Comparison of ENCODE assay signal across 9 cellular contexts in genomic region chr17:31696184-31696602, GRCh38.
DNase-seq lines count a peak whose midpoint lies in the region; ATAC-seq, FAIRE-seq and TF ChIP-seq lines count a peak whose summit lies in the region.
"Had no signal": no experiment of that assay in that cellular context is flagged by ENCODE, and none has a peak within 500 bp of the region (broad histone marks: within the 10 kb centered on the region; RNA-seq: fewer than 3 reads in every experiment).

No MANE protein-coding gene starts in this region.

- intact Hi-C loops in cardiac septum (cut with DNase I) = loop anchor here (1.0 to 5.0 kb wide), 4 partner anchors 42 to 146 kb away; no protein-coding TSS in a partner anchor

- H3K4me2 ChIP-seq in trophoblast cell (ENCODE audit: low read length) = peak overlapping the region; percentile 40
- H3K4me2 ChIP-seq in Karpas-422 (ENCODE audit: low read depth, low read length, poor library complexity, severe bottlenecking) = no peak overlapping the region

- H2AK5ac ChIP-seq in trophoblast cell (ENCODE audit: low read length) = no peak overlapping the region

- H3K9ac ChIP-seq in trophoblast cell (ENCODE audit: low read length) = no peak overlapping the region
- no peak overlapping the region for H3K9ac ChIP-seq in Karpas-422 (ENCODE audit: low read length)

- H2AFZ ChIP-seq in trophoblast cell (ENCODE audit: insufficient read depth, low read length, poor library complexity) (no peak overlapping the region), Karpas-422 (ENCODE audit: low read length) (no peak overlapping the region)

- no peak overlapping the region for H4K8ac ChIP-seq in trophoblast cell (ENCODE audit: low read depth, low read length)

- H3K36me3 ChIP-seq in BJ (ENCODE audit: control insufficient read depth, insufficient read depth, low read length) (no peaks in the 10 kb centered on the region), trophoblast cell (ENCODE audit: control insufficient read depth in 1 of 2, insufficient read depth in 2 of 2, low read length in 2 of 2) (no peaks in the 10 kb centered on the region), Karpas-422 (ENCODE audit: insufficient read depth, low read length) (no peaks in the 10 kb centered on the region)

- TF ChIP-seq CTCF in BJ (IDR thresholded peaks at IDR 0.05; ENCODE audit: insufficient read depth, low read depth, low read length) = peak; percentile 46

- WGBS in trophoblast cell (ENCODE audit: extremely low coverage, insufficient coverage, insufficient read length) = no CpG with 5 or more reads among the region's 12 CpGs

- peaks cover 17% of the 10 kb centered on the region for H3K79me1 ChIP-seq in trophoblast cell (ENCODE audit: low read length)

- TF ChIP-seq POLR2A in H54 (IDR thresholded peaks at IDR 0.05; ENCODE audit: low read depth, low read length) = no peak

- H4K12ac ChIP-seq in trophoblast cell (ENCODE audit: low read depth, low read length) = no peak overlapping the region

- H4K91ac ChIP-seq in trophoblast cell (ENCODE audit: low read depth, low read length) = peak overlapping the region; percentile 71

- no peak for FAIRE-seq in H54 (lab: Jason Lieb, UNC)
- FAIRE-seq: endometrium had no signal

- H4K20me1 ChIP-seq in Karpas-422 (ENCODE audit: insufficient read depth, low read depth, low read length) = no peaks in the 10 kb centered on the region

- ATAC-seq in GM18517 (IDR thresholded peaks at IDR 0.05; ENCODE audit: unreplicated experiment) (no peak), GM18498 (IDR thresholded peaks at IDR 0.05; ENCODE audit: unreplicated experiment) (no peak)

- no peak overlapping the region for H3K23ac ChIP-seq in trophoblast cell (ENCODE audit: low read length)

- no peaks in the 10 kb centered on the region for H3K79me2 ChIP-seq in trophoblast cell (ENCODE audit: control insufficient read depth, insufficient read depth, low read length, poor library complexity)
- H3K79me2 ChIP-seq in Karpas-422 (ENCODE audit: low read length) = no peaks in the 10 kb centered on the region

- H3K9me3 ChIP-seq in trophoblast cell (ENCODE audit: insufficient read depth, low read depth, low read length) (no peaks in the 10 kb centered on the region), Karpas-422 (ENCODE audit: low read length) (no peaks in the 10 kb centered on the region)

- DNase-seq in BJ (ENCODE audit: low read depth) = peak; percentile 83
- DNase-seq in amniotic epithelial cell (ENCODE audit: low read depth) = peak; percentile 64
- peak; percentile 88 for DNase-seq in cardiac septum (ENCODE audit: low spot score)
- DNase-seq in trophoblast cell = peak; percentile 86 to 90
- no peak for DNase-seq in Karpas-422
- no peak for DNase-seq in H54 (ENCODE audit: insufficient read length, low spot score)

- no peak overlapping the region for H3K18ac ChIP-seq in trophoblast cell (ENCODE audit: low read length)

- H3K27me3 ChIP-seq in BJ (ENCODE audit: control insufficient read depth, insufficient read depth, low read length) = no peaks in the 10 kb centered on the region
- no peaks in the 10 kb centered on the region for H3K27me3 ChIP-seq in trophoblast cell (ENCODE audit: insufficient read depth, low read length)
- H3K27me3 ChIP-seq in Karpas-422 (ENCODE audit: low read length) = no peaks in the 10 kb centered on the region

- CTCF ChIA-PET in BJ (lab: Yijun Ruan, JAX) = interaction anchor here (0.6 to 2.8 kb wide), 11 partner anchors 10 to 146 kb away, joined by 3 to 12 read pairs (median 3); no protein-coding TSS in a partner anchor

- no peak overlapping the region for H2BK5ac ChIP-seq in trophoblast cell (ENCODE audit: low read depth, low read length, poor library complexity)

- no peak overlapping the region for H3K14ac ChIP-seq in trophoblast cell (ENCODE audit: low read length)

- no peaks in the 10 kb centered on the region for H3K9me2 ChIP-seq in Karpas-422 (replicated peaks; ENCODE audit: insufficient read depth, low read length)

- H3K27ac ChIP-seq in trophoblast cell (ENCODE audit: low read depth, low read length) = peak overlapping the region; percentile 92
- H3K27ac ChIP-seq in Karpas-422 (ENCODE audit: low read length) = no peak overlapping the region

- peaks cover 24 to 29% of the 10 kb centered on the region in 2 experiments for H3K4me1 ChIP-seq in trophoblast cell (ENCODE audit: control insufficient read depth in 1 of 2, insufficient read depth in 2 of 2, low read length in 2 of 2)
- H3K4me1 ChIP-seq in Karpas-422 (ENCODE audit: low read length) = no peaks in the 10 kb centered on the region

- POLR2A ChIA-PET in BJ (lab: Charles Lee) = interaction anchor here (0.8 to 1.2 kb wide), 3 partner anchors 43 to 115 kb away, joined by 3 to 6 read pairs (median 4); no protein-coding TSS in a partner anchor

- no peak overlapping the region for H2BK120ac ChIP-seq in trophoblast cell (ENCODE audit: insufficient read depth, low read length, poor library complexity)

- H3K4me3 ChIP-seq in BJ (ENCODE audit: low read depth, low read length) (no peak overlapping the region), trophoblast cell (ENCODE audit: low read depth, low read length) (no peak overlapping the region), Karpas-422 (ENCODE audit: low read length) (no peak overlapping the region)

- no peak overlapping the region for H3K4ac ChIP-seq in trophoblast cell (ENCODE audit: low read depth, low read length)

- no peak overlapping the region for H2BK12ac ChIP-seq in trophoblast cell (ENCODE audit: low read length)

Comparison
In these comparisons a context has a peak if more than half of its experiments do, and no peak if none do; other contexts are left out.
1. DNase-seq: peak in BJ (single experiment), amniotic epithelial cell (single experiment), cardiac septum (single experiment) and trophoblast cell (2 of 2); none in Karpas-422 (single experiment) and H54 (single experiment).